Comparison of ENCODE assay signal across 11 cellular contexts in genomic region chr16:1019934-1020305, GRCh38. TPM values are rescaled to one million over a fixed set of nuclear protein-coding genes. Genes with fewer than 3 reads are reported as not detected.
A peak's percentile ranks its signal among the peaks of the same experiment; 100 is the strongest.
DNase-seq lines count a peak whose midpoint lies in the region; ATAC-seq and TF ChIP-seq lines count a peak whose summit lies in the region.
"Had no signal": no experiment of that assay in that cellular context is flagged by ENCODE, and none has a peak within 500 bp of the region (broad histone marks: within the 10 kb centered on the region; RNA-seq: fewer than 3 reads in every experiment).

No MANE protein-coding gene starts in this region.

- peak overlapping the region in 3 of 4 donors; percentile 19 to 34 (median 29) for H3K27ac ChIP-seq in sigmoid colon
- no peak overlapping the region for H3K27ac ChIP-seq in brain microvascular endothelial cell

- no peak overlapping the region for H3K4me3 Mint-ChIP-seq in stimulated activated memory B cell treated with anti-CD40 and anti-IgM and Interleukin-4, amounts not matched to agents 10 μg/mL and 1 μg/mL and 100 μg/mL, for 72 hours
- no peak overlapping the region for H3K4me3 Mint-ChIP-seq in activated T-helper 17 cell treated with anti-CD3 and anti-CD28 coated beads, Interleukin-2, amount 50 U/mL, for 72 hours

- intact Hi-C loops in Right ventricle myocardium superior (cut with DNase I): no loop called here
- intact Hi-C loops in sigmoid colon (cut with DNase I): loop anchor here (10.0 kb wide), 1 partner anchor 85 kb away; no protein-coding TSS in a partner anchor

- H3K27me3 ChIP-seq in BJ (ENCODE audit: control insufficient read depth, insufficient read depth, low read length) (no peaks in the 10 kb centered on the region), sigmoid colon (peaks cover 9 to 56% (median 29%) of the 10 kb centered on the region in 3 donors), brain microvascular endothelial cell (replicated peaks) (peaks cover 4% of the 10 kb centered on the region)

- in situ Hi-C loops in brain microvascular endothelial cell (cut with HindIII; ENCODE audit: low pct_ligation_motif_present, low sequenced_read_pairs): no loop called here

- DNase-seq in BJ (ENCODE audit: low read depth): no peak
- peak; percentile 58 for DNase-seq in SW480 (ENCODE audit: low spot score)
- DNase-seq in Right ventricle myocardium superior: peak; percentile 72
- DNase-seq in sigmoid colon: no peak
- DNase-seq in NCI-H187 (lab: John Stamatoyannopoulos, UW): no peak
- no peak for DNase-seq in brain microvascular endothelial cell
- DNase-seq: activated naive CD4-positive, alpha-beta T cell treated with Interleukin-2 at 50 U/mL for 16 hours; AML-193; NCI-H146 had no signal

- 50 to 66% methylated on average over 19 of the region's 19 CpGs for WGBS in sigmoid colon, 2 donors

- peaks cover 14% of the 10 kb centered on the region for H3K27me3 Mint-ChIP-seq in stimulated activated memory B cell treated with anti-CD40 and anti-IgM and Interleukin-4, amounts not matched to agents 10 μg/mL and 1 μg/mL and 100 μg/mL, for 72 hours
- H3K27me3 Mint-ChIP-seq in activated T-helper 17 cell treated with anti-CD3 and anti-CD28 coated beads, Interleukin-2, amount 50 U/mL, for 72 hours: no peaks in the 10 kb centered on the region

- CTCF ChIA-PET in BJ (lab: Yijun Ruan, JAX): interaction anchor here (0.8 kb wide), 1 partner anchor 37 kb away, joined by 3 read pairs; no protein-coding TSS in a partner anchor

- no peaks in the 10 kb centered on the region for H3K36me3 Mint-ChIP-seq in stimulated activated memory B cell treated with anti-CD40 and anti-IgM and Interleukin-4, amounts not matched to agents 10 μg/mL and 1 μg/mL and 100 μg/mL, for 72 hours
- no peaks in the 10 kb centered on the region for H3K36me3 Mint-ChIP-seq in activated T-helper 17 cell treated with anti-CD3 and anti-CD28 coated beads, Interleukin-2, amount 50 U/mL, for 72 hours (ENCODE audit: low read depth)

- no peak for TF ChIP-seq POLR2A in sigmoid colon (IDR thresholded peaks at IDR 0.05)

- no peaks in the 10 kb centered on the region for H3K9me3 Mint-ChIP-seq in stimulated activated memory B cell treated with anti-CD40 and anti-IgM and Interleukin-4, amounts not matched to agents 10 μg/mL and 1 μg/mL and 100 μg/mL, for 72 hours
- H3K9me3 Mint-ChIP-seq in activated T-helper 17 cell treated with anti-CD3 and anti-CD28 coated beads, Interleukin-2, amount 50 U/mL, for 72 hours: no peaks in the 10 kb centered on the region

- no peak for TF ChIP-seq EP300 in sigmoid colon (IDR thresholded peaks at IDR 0.05)

- no peak overlapping the region for H3K27ac Mint-ChIP-seq in stimulated activated memory B cell treated with anti-CD40 and anti-IgM and Interleukin-4, amounts not matched to agents 10 μg/mL and 1 μg/mL and 100 μg/mL, for 72 hours
- H3K27ac Mint-ChIP-seq in activated T-helper 17 cell treated with anti-CD3 and anti-CD28 coated beads, Interleukin-2, amount 50 U/mL, for 72 hours: no peak overlapping the region

- POLR2A ChIA-PET in BJ (lab: Charles Lee): no interaction called here

- H3K4me1 ChIP-seq in sigmoid colon: no peaks in the 10 kb centered on the region

- H3K4me1 Mint-ChIP-seq in stimulated activated memory B cell treated with anti-CD40 and anti-IgM and Interleukin-4, amounts not matched to agents 10 μg/mL and 1 μg/mL and 100 μg/mL, for 72 hours: no peaks in the 10 kb centered on the region
- no peaks in the 10 kb centered on the region for H3K4me1 Mint-ChIP-seq in activated T-helper 17 cell treated with anti-CD3 and anti-CD28 coated beads, Interleukin-2, amount 50 U/mL, for 72 hours

- H3K4me3 ChIP-seq in BJ (ENCODE audit: low read depth, low read length): peak overlapping the region; percentile 25; the same call in 1 of the 2 replicates
- peak overlapping the region in 3 of 4 donors; percentile 2 to 21 (median 12) for H3K4me3 ChIP-seq in sigmoid colon
- H3K4me3 ChIP-seq in brain microvascular endothelial cell (ENCODE audit: low read depth, low read length): no peak overlapping the region

- peak; percentile 53 for ATAC-seq in Right ventricle myocardium superior (ENCODE audit: poor library complexity)
- ATAC-seq in stimulated activated memory B cell treated with anti-CD40 and anti-IgM and Interleukin-4, amounts not matched to agents 10 μg/mL and 1 μg/mL and 100 μg/mL, for 72 hours: no peak
- ATAC-seq in activated T-helper 17 cell treated with anti-CD3 and anti-CD28 coated beads, Interleukin-2, amount 50 U/mL, for 72 hours (replicated peaks): no peak

- H3K36me3 ChIP-seq in BJ (ENCODE audit: control insufficient read depth, insufficient read depth, low read length) (no peaks in the 10 kb centered on the region), sigmoid colon (no peaks in the 10 kb centered on the region), brain microvascular endothelial cell (replicated peaks) (no peaks in the 10 kb centered on the region)

- H3K9me3 ChIP-seq in sigmoid colon: no peaks in the 10 kb centered on the region

- TF ChIP-seq CTCF in BJ (IDR thresholded peaks at IDR 0.05; ENCODE audit: insufficient read depth, low read depth, low read length) (no peak), sigmoid colon (IDR thresholded peaks at IDR 0.05) (no peak), brain microvascular endothelial cell (IDR thresholded peaks at IDR 0.05; ENCODE audit: low read depth, low read length, missing control alignments) (no peak)

RNA-seq across cellular contexts. Expression of gene SOX8, which starts 38.4 kb away (rescaled TPM):
- 0.04 TPM in 2 replicates for polyA plus RNA-seq in BJ (2011; rRNA removed)
- not detected in 2 replicates for polyA minus RNA-seq in BJ (2011; rRNA and poly(A)+ RNA removed)
- total RNA-seq in Right ventricle myocardium superior: 1.0 TPM
- 1 to 10 TPM in 3 of 4 donors, under 1 TPM in 1; 0.49 to 3.4 (median 3.0) TPM for total RNA-seq in sigmoid colon
- 1 to 10 TPM in 1 of 3 donors, under 1 TPM in 1, not detected in 1; under 0.01 to 2.5 TPM for polyA plus RNA-seq in sigmoid colon
- total RNA-seq in activated T-helper 17 cell treated with anti-CD3 and anti-CD28 coated beads, Interleukin-2, amount 50 U/mL, for 72 hours: 1 to 10 TPM in 1 of 2 donors, under 1 TPM in 1; 0.35 to 3.8 TPM

RNA-seq across cellular contexts. Expression of gene LMF1, which starts 49.1 kb away (rescaled TPM):
- polyA plus RNA-seq in BJ (2011; rRNA removed): 14.8 and 28.9 TPM in 2 replicates
- 19.4 and 34.8 TPM in 2 replicates for polyA minus RNA-seq in BJ (2011; rRNA and poly(A)+ RNA removed)
- total RNA-seq in Right ventricle myocardium superior: 5.6 TPM
- total RNA-seq in sigmoid colon: 10 to 100 TPM; 19.9 to 34.1 (median 31.0) TPM
- polyA plus RNA-seq in sigmoid colon: 10 to 100 TPM in 1 of 3 donors, 1 to 10 TPM in 2; 1.2 to 13.2 (median 1.6) TPM
- total RNA-seq in activated T-helper 17 cell treated with anti-CD3 and anti-CD28 coated beads, Interleukin-2, amount 50 U/mL, for 72 hours: 10 to 100 TPM; 12.3 to 17.8 TPM

RNA-seq across cellular contexts. Expression of gene SSTR5, which starts 52.6 kb away (rescaled TPM):
- not detected in 2 replicates for polyA plus RNA-seq in BJ (2011; rRNA removed)
- polyA minus RNA-seq in BJ (2011; rRNA and poly(A)+ RNA removed): not detected in 2 replicates
- 20.8 TPM for total RNA-seq in Right ventricle myocardium superior
- total RNA-seq in sigmoid colon: not detected
- polyA plus RNA-seq in sigmoid colon: under 1 TPM in 1 of 3 donors, not detected in 2; 0.04 TPM
- not detected for total RNA-seq in activated T-helper 17 cell treated with anti-CD3 and anti-CD28 coated beads, Interleukin-2, amount 50 U/mL, for 72 hours

Comparison
In these comparisons a context has a peak if more than half of its experiments do, and no peak if none do; other contexts are left out.
1. DNase-seq: peak in SW480 (single experiment) and Right ventricle myocardium superior (single experiment); none in BJ (single experiment), sigmoid colon (single experiment), NCI-H187 (0 of 2) and brain microvascular endothelial cell (single experiment).
2. RNA of gene SSTR5, which starts 52.6 kb away (total RNA-seq): 20.8 TPM in Right ventricle myocardium superior (single experiment); not detected in sigmoid colon and not detected in activated T-helper 17 cell treated with anti-CD3 and anti-CD28 coated beads, Interleukin-2, amount 50 U/mL, for 72 hours; every median in the first group is over 10 times any median in the second.